ENCODE assay signal across 9 cellular contexts in the genomic region with DNA sequence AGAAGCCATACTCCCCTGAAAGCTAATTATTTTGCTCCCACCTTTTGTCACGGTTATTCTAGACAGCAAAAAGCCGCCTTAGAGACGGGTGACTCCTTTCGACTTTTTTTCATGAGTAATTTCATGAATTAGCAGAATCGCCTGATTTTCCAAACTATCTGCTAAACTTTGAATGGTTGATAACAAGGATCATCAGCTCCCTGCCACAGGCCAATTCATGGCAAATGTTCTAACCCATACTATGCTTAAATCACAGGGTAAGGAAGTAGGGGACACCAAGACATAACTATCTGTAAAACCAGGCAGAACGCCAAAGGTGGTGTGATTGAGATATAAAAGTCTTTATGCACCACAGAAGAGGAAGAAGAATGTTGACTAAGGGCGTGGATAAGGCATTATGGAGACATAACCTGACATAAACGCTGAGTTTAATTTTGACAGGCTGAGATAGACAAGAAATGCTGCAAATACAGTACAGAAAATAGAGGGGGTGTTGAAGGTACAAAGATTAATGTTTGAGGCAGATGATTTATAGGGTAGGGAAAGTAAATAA. TPM values are rescaled to one million over a fixed set of nuclear protein-coding genes. Genes with fewer than 3 reads are reported as not detected.
DNase-seq lines count a peak whose midpoint lies in the region; ATAC-seq lines count a peak whose summit lies in the region.
"Had no signal": no experiment of that assay in that cellular context is flagged by ENCODE, and none has a peak within 500 bp of the region (broad histone marks: within the 10 kb centered on the region; RNA-seq: fewer than 3 reads in every experiment).

No MANE protein-coding gene starts in this region.

- CTCF ChIA-PET in CD4-positive, alpha-beta memory T cell (lab: Charles Lee; ENCODE audit: partially characterized antibody), result no interaction called here
- CTCF ChIA-PET in activated CD8-positive, alpha-beta T cell treated with anti-CD3 and anti-CD28 coated beads, Interleukin-2, amount 10 ng/mL, durations not matched to agents 7 days and 5 days (lab: Charles Lee), result interaction anchor here (1.1 to 4.7 kb wide), 2 partner anchors 77 to 153 kb away, joined by 3 to 27 read pairs; no protein-coding TSS in a partner anchor

- H3K4me1 ChIP-seq in CD4-positive, alpha-beta memory T cell (ENCODE audit: insufficient read depth, low read length), result peaks cover 5% of the 10 kb centered on the region

- H3K9me3 ChIP-seq in CD4-positive, alpha-beta memory T cell (ENCODE audit: control insufficient read depth in 1 of 2, low read length in 2 of 2), result no peaks in the 10 kb centered on the region

- H3K9me3 Mint-ChIP-seq in CD4-positive, alpha-beta memory T cell, result no peaks in the 10 kb centered on the region
- no peaks in the 10 kb centered on the region for H3K9me3 Mint-ChIP-seq in IgD-negative memory B cell
- H3K9me3 Mint-ChIP-seq in activated CD8-positive, alpha-beta T cell treated with anti-CD3 and anti-CD28 coated beads, Interleukin-2, amount 10 ng/mL, durations not matched to agents 7 days and 5 days (ENCODE audit: insufficient read depth), result no peaks in the 10 kb centered on the region

- peak overlapping the region in 2 of 7 donors; percentile 23 to 55 for H3K27ac Mint-ChIP-seq in CD4-positive, alpha-beta memory T cell
- peak overlapping the region in 1 of 3 donors; percentile 9 for H3K27ac Mint-ChIP-seq in IgD-negative memory B cell
- no peak overlapping the region for H3K27ac Mint-ChIP-seq in activated CD8-positive, alpha-beta T cell treated with anti-CD3 and anti-CD28 coated beads, Interleukin-2, amount 10 ng/mL, durations not matched to agents 7 days and 5 days

- ATAC-seq in activated CD8-positive, alpha-beta T cell treated with anti-CD3 and anti-CD28 coated beads, Interleukin-2, amount 10 ng/mL, durations not matched to agents 7 days and 5 days, result no peak
- ATAC-seq in HG03457 (IDR thresholded peaks at IDR 0.05; ENCODE audit: unreplicated experiment), result no peak
- no peak for ATAC-seq in GM19023 (IDR thresholded peaks at IDR 0.05; ENCODE audit: unreplicated experiment)

- H3K36me3 Mint-ChIP-seq in CD4-positive, alpha-beta memory T cell, result no peaks in the 10 kb centered on the region
- H3K36me3 Mint-ChIP-seq in IgD-negative memory B cell, result no peaks in the 10 kb centered on the region
- no peaks in the 10 kb centered on the region for H3K36me3 Mint-ChIP-seq in activated CD8-positive, alpha-beta T cell treated with anti-CD3 and anti-CD28 coated beads, Interleukin-2, amount 10 ng/mL, durations not matched to agents 7 days and 5 days (ENCODE audit: low read depth)

- POLR2A ChIA-PET in CD4-positive, alpha-beta memory T cell (lab: Charles Lee; ENCODE audit: partially characterized antibody), result no interaction called here
- POLR2A ChIA-PET in activated CD8-positive, alpha-beta T cell treated with anti-CD3 and anti-CD28 coated beads, Interleukin-2, amount 10 ng/mL, durations not matched to agents 7 days and 5 days (lab: Charles Lee), result interaction anchor here (0.8 to 1.4 kb wide), 2 partner anchors 113 to 487 kb away, joined by 3 to 4 read pairs; no protein-coding TSS in a partner anchor

- peaks cover 6 to 8% of the 10 kb centered on the region in 2 donors for H3K27me3 Mint-ChIP-seq in CD4-positive, alpha-beta memory T cell
- peaks cover 4% of the 10 kb centered on the region for H3K27me3 Mint-ChIP-seq in IgD-negative memory B cell
- peaks cover 42% of the 10 kb centered on the region for H3K27me3 Mint-ChIP-seq in activated CD8-positive, alpha-beta T cell treated with anti-CD3 and anti-CD28 coated beads, Interleukin-2, amount 10 ng/mL, durations not matched to agents 7 days and 5 days (ENCODE audit: low read depth)

- intact Hi-C loops in CD4-positive, alpha-beta memory T cell (cut with micrococcal nuclease), result no loop called here

- peak overlapping the region in 1 of 2 donors; percentile 55 for H3K4me3 ChIP-seq in CD4-positive, alpha-beta memory T cell (ENCODE audit: low read length in 2 of 2)

- H3K36me3 ChIP-seq in CD4-positive, alpha-beta memory T cell (ENCODE audit: insufficient read depth, low read length), result no peaks in the 10 kb centered on the region

- H3K4me1 Mint-ChIP-seq in CD4-positive, alpha-beta memory T cell, result peaks cover 13 to 19% (median 15%) of the 10 kb centered on the region in 4 donors
- peaks cover 15 to 29% (median 28%) of the 10 kb centered on the region in 3 donors for H3K4me1 Mint-ChIP-seq in IgD-negative memory B cell
- peaks cover 15% of the 10 kb centered on the region for H3K4me1 Mint-ChIP-seq in activated CD8-positive, alpha-beta T cell treated with anti-CD3 and anti-CD28 coated beads, Interleukin-2, amount 10 ng/mL, durations not matched to agents 7 days and 5 days (ENCODE audit: low read depth)

- no peaks in the 10 kb centered on the region for H3K27me3 ChIP-seq in CD4-positive, alpha-beta memory T cell (ENCODE audit: insufficient read depth, low read length)

- H3K4me3 Mint-ChIP-seq in CD4-positive, alpha-beta memory T cell, result peak overlapping the region; percentile 83 to 89 (median 86)
- H3K4me3 Mint-ChIP-seq in IgD-negative memory B cell, result peak overlapping the region; percentile 81 to 95 (median 88)
- H3K4me3 Mint-ChIP-seq in activated CD8-positive, alpha-beta T cell treated with anti-CD3 and anti-CD28 coated beads, Interleukin-2, amount 10 ng/mL, durations not matched to agents 7 days and 5 days, result peak overlapping the region; percentile 82

- DNase-seq in CD4-positive, alpha-beta memory T cell, result no peak
- no peak for DNase-seq in activated CD8-positive, alpha-beta T cell treated with anti-CD3 and anti-CD28 coated beads, Interleukin-2, amount 10 ng/mL, durations not matched to agents 7 days and 5 days
- DNase-seq in inferior parietal cortex (ENCODE audit: extremely low spot score) (peak; percentile 51), substantia nigra (lab: John Stamatoyannopoulos, UW) (peak in 1 of 49 donors; percentile 15), D341Med (ENCODE audit: low spot score) (no peak)

- no peak overlapping the region for H3K27ac ChIP-seq in CD4-positive, alpha-beta memory T cell (ENCODE audit: low read depth, low read length)
- peak overlapping the region; percentile 75 for H3K27ac ChIP-seq in substantia nigra (ENCODE audit: low read depth, low read length, poor library complexity, severe bottlenecking)

RNA-seq across cellular contexts. Expression of gene DMXL2, which starts 0.9 kb away (rescaled TPM):
- 10 to 100 TPM in 1 of 2 experiments, 1 to 10 TPM in 1; 8.3 to 10.1 TPM for total RNA-seq in CD4-positive, alpha-beta memory T cell
- under 1 TPM; 0.14 to 0.30 TPM for polyA plus RNA-seq in CD4-positive, alpha-beta memory T cell
- polyA plus RNA-seq in IgD-negative memory B cell, result 1.1 TPM
- 1 to 10 TPM; 6.8 to 9.2 TPM for total RNA-seq in activated CD8-positive, alpha-beta T cell treated with anti-CD3 and anti-CD28 coated beads, Interleukin-2, amount 10 ng/mL, durations not matched to agents 7 days and 5 days

RNA-seq across cellular contexts. Expression of gene SCG3, which starts 57.8 kb away (rescaled TPM):
- total RNA-seq in CD4-positive, alpha-beta memory T cell, result not detected
- polyA plus RNA-seq in CD4-positive, alpha-beta memory T cell, result not detected
- not detected for polyA plus RNA-seq in IgD-negative memory B cell
- total RNA-seq in activated CD8-positive, alpha-beta T cell treated with anti-CD3 and anti-CD28 coated beads, Interleukin-2, amount 10 ng/mL, durations not matched to agents 7 days and 5 days, result not detected
- total RNA-seq: T-helper 1 cell treated with Interleukin-12 subunit alpha and Interleukin-12 subunit beta and Interleukin-4 antibody, amounts not matched to agents 30 ng/mL and 1 ng/mL, for 36 hours had no signal
